In genomic region chr6:35496036-35496850, GRCh38 we compare ENCODE assay signal across 7 cellular contexts. TPM values are rescaled to one million over a fixed set of nuclear protein-coding genes. Genes with fewer than 3 reads are reported as not detected.
DNase-seq lines count a peak whose midpoint lies in the region; ATAC-seq, FAIRE-seq and TF ChIP-seq lines count a peak whose summit lies in the region.

No MANE protein-coding gene starts in this region.

- H3K9me3 ChIP-seq in neuronal stem cell (replicated peaks in 1 of 2; ENCODE audit: control insufficient read depth in 2 of 2, insufficient read depth in 1 of 2, low read depth in 1 of 2, low read length in 2 of 2): peaks cover 0 to 2% of the 10 kb centered on the region in 2 donors

- peak overlapping the region; percentile 87 for H3K27ac ChIP-seq in neuronal stem cell (replicated peaks; ENCODE audit: low read length)

- H2BK5ac ChIP-seq in neuronal stem cell (ENCODE audit: low read length): peak overlapping the region; percentile 77

- H3K14ac ChIP-seq in neuronal stem cell (ENCODE audit: low read length): peak overlapping the region; percentile 59

- H2BK120ac ChIP-seq in neuronal stem cell (ENCODE audit: low read depth, low read length): peak overlapping the region; percentile 44

- no peak overlapping the region for H4K91ac ChIP-seq in neuronal stem cell (ENCODE audit: low read depth, low read length, poor library complexity)

- ATAC-seq in HG02759 (IDR thresholded peaks at IDR 0.05; ENCODE audit: unreplicated experiment): no peak
- ATAC-seq in HG02973 (IDR thresholded peaks at IDR 0.05; ENCODE audit: unreplicated experiment): no peak
- no peak for ATAC-seq in HG02852 (IDR thresholded peaks at IDR 0.05; ENCODE audit: unreplicated experiment)

- peaks cover 14% of the 10 kb centered on the region for H3K79me1 ChIP-seq in neuronal stem cell (ENCODE audit: low read depth, low read length)

- H2BK15ac ChIP-seq in neuronal stem cell (ENCODE audit: low read length): peak overlapping the region; percentile 87

- H3K27me3 ChIP-seq in neuronal stem cell (ENCODE audit: control insufficient read depth in 3 of 3, insufficient read depth in 3 of 3, low read depth in 1 of 3, low read length in 3 of 3): no peaks in the 10 kb centered on the region

- H2AK5ac ChIP-seq in neuronal stem cell (ENCODE audit: low read depth, low read length): peak overlapping the region; percentile 95

- peak overlapping the region; percentile 34 for H3K23ac ChIP-seq in neuronal stem cell (ENCODE audit: low read depth, low read length, poor library complexity)

- no peak for TF ChIP-seq POLR2A in H54 (IDR thresholded peaks at IDR 0.05; ENCODE audit: low read depth, low read length)

- peak overlapping the region; percentile 68 for H3K4me2 ChIP-seq in neuronal stem cell (ENCODE audit: insufficient read depth, low read length, poor library complexity, severe bottlenecking)

- no peak overlapping the region for H3K4ac ChIP-seq in neuronal stem cell (ENCODE audit: low read length)

- peak overlapping the region; percentile 42 for H2BK12ac ChIP-seq in neuronal stem cell (ENCODE audit: low read length)

- H4K8ac ChIP-seq in neuronal stem cell (ENCODE audit: low read depth, low read length): no peak overlapping the region

- H3K36me3 ChIP-seq in neuronal stem cell (replicated peaks in 1 of 2; ENCODE audit: control insufficient read depth in 2 of 2, insufficient read depth in 2 of 2, low read length in 2 of 2): peaks cover 0 to 3% of the 10 kb centered on the region in 2 donors

- H3K4me1 ChIP-seq in neuronal stem cell (ENCODE audit: control insufficient read depth in 2 of 2, insufficient read depth in 1 of 2, low read depth in 1 of 2, low read length in 2 of 2): peaks cover 53 to 61% of the 10 kb centered on the region in 2 donors

- peak; percentile 65 for DNase-seq in H54 (ENCODE audit: insufficient read length, low spot score)
- DNase-seq in SW480 (ENCODE audit: low spot score): peak; percentile 36
- peak; percentile 26 for DNase-seq in fibroblast of peridontal ligament (ENCODE audit: extremely low read depth)
- peak; percentile 59 for DNase-seq in neuronal stem cell (ENCODE audit: low spot score)

- no CpG with 5 or more reads among the region's 64 CpGs for WGBS in neuronal stem cell (ENCODE audit: extremely low coverage in 2 of 2, insufficient read length in 2 of 2, insufficient replicate concordance in 1 of 2), 2 donors

- peak overlapping the region; percentile 97 for H3K18ac ChIP-seq in neuronal stem cell (ENCODE audit: low read length)

- H3K9ac ChIP-seq in neuronal stem cell (ENCODE audit: low read depth, low read length, poor library complexity): peak overlapping the region; percentile 95

- H2AFZ ChIP-seq in neuronal stem cell (ENCODE audit: low read length): peak overlapping the region; percentile 82

- peak overlapping the region; percentile 64 to 89 for H3K4me3 ChIP-seq in neuronal stem cell (ENCODE audit: low read length in 2 of 2)

- FAIRE-seq in H54 (lab: Jason Lieb, UNC): no peak

RNA-seq across cellular contexts. Expression of gene TEAD3, which starts 0.6 kb away (rescaled TPM):
- polyA plus RNA-seq in neuronal stem cell (2013, experiment 1 of 2): 37.2 TPM
- polyA plus RNA-seq in neuronal stem cell (2013, experiment 2 of 2): 37.9 TPM

RNA-seq across cellular contexts. Expression of gene TULP1, which starts 16.5 kb away (rescaled TPM):
- 2.8 TPM for polyA plus RNA-seq in neuronal stem cell (2013, experiment 1 of 2)
- polyA plus RNA-seq in neuronal stem cell (2013, experiment 2 of 2): 2.3 TPM

RNA-seq across cellular contexts. Expression of gene RPL10A, which starts 28.0 kb away (rescaled TPM):
- polyA plus RNA-seq in neuronal stem cell (2013, experiment 1 of 2): 2,893 TPM
- polyA plus RNA-seq in neuronal stem cell (2013, experiment 2 of 2): 2,832 TPM

RNA-seq across cellular contexts. Expression of gene FANCE, which starts 44.1 kb away (rescaled TPM):
- 8.9 TPM for polyA plus RNA-seq in neuronal stem cell (2013, experiment 1 of 2)
- 8.3 TPM for polyA plus RNA-seq in neuronal stem cell (2013, experiment 2 of 2)
